Comparison of ENCODE assay signal across 29 cellular contexts in genomic region chr19:57342582-57342981, GRCh38.
"Had no signal": no experiment of that assay in that cellular context is flagged by ENCODE, and none has a peak within 500 bp of the region (broad histone marks: within the 10 kb centered on the region; RNA-seq: fewer than 3 reads in every experiment).

No MANE protein-coding gene starts in this region.

- H3K4me3 Mint-ChIP-seq: stimulated activated effector memory CD8-positive, alpha-beta T cell treated with anti-CD3 and anti-CD28 coated beads, Interleukin-12 subunit alpha, Interleukin-12 subunit beta, amount 100 ng/mL, for 72 hours; stimulated activated memory B cell treated with anti-CD40 and anti-IgM and Interleukin-4, amounts not matched to agents 10 μg/mL and 1 μg/mL and 100 μg/mL, for 72 hours; stimulated activated naive B cell treated with anti-CD40 and anti-IgM and Interleukin-4, amounts not matched to agents 10 μg/mL and 1 μg/mL and 100 μg/mL, for 72 hours; stimulated activated naive CD8-positive, alpha-beta T cell treated with anti-CD3 and anti-CD28 coated beads, Interleukin-15, amount 100 ng/mL, for 72 hours; stimulated activated naive CD8-positive, alpha-beta T cell treated with anti-CD3 and anti-CD28 coated beads, Interleukin-15, Interleukin-2, amounts not matched to agents 100 ng/mL and 50 ng/mL, for 24 hours; type B pancreatic cell had no signal

- ATAC-seq: stimulated activated effector memory CD8-positive, alpha-beta T cell treated with anti-CD3 and anti-CD28 coated beads, Interleukin-12 subunit alpha, Interleukin-12 subunit beta, amount 100 ng/mL, for 72 hours; stimulated activated memory B cell treated with anti-CD40 and anti-IgM and Interleukin-4, amounts not matched to agents 10 μg/mL and 1 μg/mL and 100 μg/mL, for 72 hours; stimulated activated naive B cell treated with anti-CD40 and anti-IgM and Interleukin-4, amounts not matched to agents 10 μg/mL and 1 μg/mL and 100 μg/mL, for 72 hours; stimulated activated naive CD8-positive, alpha-beta T cell treated with anti-CD3 and anti-CD28 coated beads, Interleukin-15, amount 100 ng/mL, for 72 hours; stimulated activated naive CD8-positive, alpha-beta T cell treated with anti-CD3 and anti-CD28 coated beads, Interleukin-15, Interleukin-2, amounts not matched to agents 100 U/mL and 50 U/mL, for 24 hours; upper lobe of right lung had no signal

- DNase-seq: stimulated activated CD4-positive, alpha-beta T cell treated with anti-CD3 and anti-CD28 coated beads, Interleukin-2, amount 100 ng/mL, for 48 hours; stimulated activated CD4-positive, alpha-beta T cell treated with anti-CD3 and anti-CD28 coated beads, Interleukin-4, amount 100 ng/mL, for 1 hour; stimulated activated CD4-positive, alpha-beta T cell treated with anti-CD3 and anti-CD28 coated beads, Interleukin-4, amount 100 ng/mL, for 24 hours; stimulated activated CD4-positive, alpha-beta T cell treated with anti-CD3 and anti-CD28 coated beads, Interleukin-4, amount 100 ng/mL, for 4 hours; stimulated activated CD8-positive, alpha-beta memory T cell treated with anti-CD3 and anti-CD28 coated beads, Interleukin-4, amount 100 ng/mL, for 48 hours; stimulated activated naive B cell treated with anti-CD40 and anti-IgM and Interleukin-4, amounts not matched to agents 10 μg/mL and 1 μg/mL and 100 μg/mL, for 72 hours; stimulated activated naive CD4-positive, alpha-beta T cell; stimulated activated naive CD4-positive, alpha-beta T cell treated with Interleukin-2 at 50 U/mL for 16 hours; stimulated activated naive CD8-positive, alpha-beta T cell treated with anti-CD3 and anti-CD28 coated beads, Interleukin-15, amount 100 ng/mL, for 72 hours; stimulated activated naive CD8-positive, alpha-beta T cell treated with anti-CD3 and anti-CD28 coated beads, Interleukin-15, Interleukin-2, amounts not matched to agents 100 U/mL and 50 U/mL, for 24 hours; stomach; substantia nigra; testis; thyroid gland; tibial artery; transverse colon; trophoblast cell; upper lobe of left lung; upper lobe of right lung; uterus had no signal

- H3K36me3 Mint-ChIP-seq: stimulated activated effector memory CD8-positive, alpha-beta T cell treated with anti-CD3 and anti-CD28 coated beads, Interleukin-12 subunit alpha, Interleukin-12 subunit beta, amount 100 ng/mL, for 72 hours; stimulated activated memory B cell treated with anti-CD40 and anti-IgM and Interleukin-4, amounts not matched to agents 10 μg/mL and 1 μg/mL and 100 μg/mL, for 72 hours; type B pancreatic cell had no signal

- H3K4me1 ChIP-seq: suprapubic skin, testis, thyroid gland, tibial nerve, transverse colon, upper lobe of right lung, uterus, vagina had no signal

- H3K9me3 ChIP-seq: suprapubic skin, testis, thoracic aorta, thyroid gland, tibial nerve, transverse colon, upper lobe of left lung, upper lobe of right lung, uterus, vagina had no signal

- FAIRE-seq: urothelium cell line had no signal

- H3K27me3 ChIP-seq: stomach, suprapubic skin, testis, thyroid gland, tibial artery, tibial nerve, transverse colon, upper lobe of left lung, upper lobe of right lung, uterus, vagina had no signal

- H3K4me1 Mint-ChIP-seq: stimulated activated effector memory CD8-positive, alpha-beta T cell treated with anti-CD3 and anti-CD28 coated beads, Interleukin-12 subunit alpha, Interleukin-12 subunit beta, amount 100 ng/mL, for 72 hours; stimulated activated memory B cell treated with anti-CD40 and anti-IgM and Interleukin-4, amounts not matched to agents 10 μg/mL and 1 μg/mL and 100 μg/mL, for 72 hours; stimulated activated naive CD8-positive, alpha-beta T cell treated with anti-CD3 and anti-CD28 coated beads, Interleukin-15, amount 100 ng/mL, for 72 hours had no signal

- H3K27ac Mint-ChIP-seq: stimulated activated effector memory CD8-positive, alpha-beta T cell treated with anti-CD3 and anti-CD28 coated beads, Interleukin-12 subunit alpha, Interleukin-12 subunit beta, amount 100 ng/mL, for 72 hours; stimulated activated memory B cell treated with anti-CD40 and anti-IgM and Interleukin-4, amounts not matched to agents 10 μg/mL and 1 μg/mL and 100 μg/mL, for 72 hours; stimulated activated naive B cell treated with anti-CD40 and anti-IgM and Interleukin-4, amounts not matched to agents 10 μg/mL and 1 μg/mL and 100 μg/mL, for 72 hours; stimulated activated naive CD8-positive, alpha-beta T cell treated with anti-CD3 and anti-CD28 coated beads, Interleukin-15, amount 100 ng/mL, for 72 hours; stimulated activated naive CD8-positive, alpha-beta T cell treated with anti-CD3 and anti-CD28 coated beads, Interleukin-15, Interleukin-2, amounts not matched to agents 100 ng/mL and 50 ng/mL, for 24 hours; type B pancreatic cell had no signal

- H3K36me3 ChIP-seq: stomach, suprapubic skin, thoracic aorta, thyroid gland, tibial artery, tibial nerve, transverse colon, upper lobe of left lung, upper lobe of right lung, uterus, vagina had no signal

- H3K27ac ChIP-seq: stomach, suprapubic skin, testis, thoracic aorta, thyroid gland, tibial artery, tibial nerve, transverse colon, upper lobe of left lung, upper lobe of right lung, uterus, vagina had no signal

- H3K27me3 Mint-ChIP-seq: stimulated activated memory B cell treated with anti-CD40 and anti-IgM and Interleukin-4, amounts not matched to agents 10 μg/mL and 1 μg/mL and 100 μg/mL, for 72 hours had no signal

- H3K9me3 Mint-ChIP-seq: stimulated activated memory B cell treated with anti-CD40 and anti-IgM and Interleukin-4, amounts not matched to agents 10 μg/mL and 1 μg/mL and 100 μg/mL, for 72 hours; stimulated activated naive B cell treated with anti-CD40 and anti-IgM and Interleukin-4, amounts not matched to agents 10 μg/mL and 1 μg/mL and 100 μg/mL, for 72 hours; type B pancreatic cell had no signal

- H3K4me3 ChIP-seq: stomach, suprapubic skin, testis, thoracic aorta, thyroid gland, tibial artery, tibial nerve, transverse colon, upper lobe of left lung, upper lobe of right lung, uterus, vagina had no signal
